Comparison of ENCODE assay signal across 8 cellular contexts in genomic region chr4:128553665-128554515, GRCh38.
A peak's percentile ranks its signal among the peaks of the same experiment; 100 is the strongest.
DNase-seq lines count a peak whose midpoint lies in the region; ATAC-seq and TF ChIP-seq lines count a peak whose summit lies in the region.

No MANE protein-coding gene starts in this region.

- no peaks in the 10 kb centered on the region for H3K9me3 ChIP-seq in fibroblast of lung (ENCODE audit: control insufficient read depth, insufficient read depth, low read depth, low read length)
- H3K9me3 ChIP-seq in gastrocnemius medialis: no peaks in the 10 kb centered on the region

- H3K36me3 ChIP-seq in fibroblast of lung (ENCODE audit: control insufficient read depth, insufficient read depth, low read length) (no peaks in the 10 kb centered on the region), gastrocnemius medialis (no peaks in the 10 kb centered on the region)

- intact Hi-C loops in gastrocnemius medialis (cut with DNase I; ENCODE audit: low total_unique reads): loop anchor here (2.0 to 10.0 kb wide), 3 partner anchors 169 to 265 kb away; no protein-coding TSS in a partner anchor

- TF ChIP-seq CTCF in RWPE1 (conservative IDR thresholded peaks at IDR 0.05; ENCODE audit: low read depth) (no peak), fibroblast of lung (conservative IDR thresholded peaks at IDR 0.05 in 1 of 2, IDR thresholded peaks at IDR 0.05 in 1 of 2; ENCODE audit: low read depth in 1 of 2, low read length in 2 of 2) (no peak), gastrocnemius medialis (IDR thresholded peaks at IDR 0.05 in 4 of 5, conservative IDR thresholded peaks at IDR 0.05 in 1 of 5) (no peak)

- in situ Hi-C loops in gastrocnemius medialis (cut with MboI; ENCODE audit: low sequenced_read_pairs in 4 of 4): loop anchor here in 1 of 4 donors (25.0 kb wide), 1 partner anchor 258 kb away; the partner anchor contains the start of gene JADE1

- no peak overlapping the region for H2AFZ ChIP-seq in fibroblast of lung (ENCODE audit: low read length)

- H3K4me1 ChIP-seq in fibroblast of lung (ENCODE audit: control insufficient read depth, extremely low read depth, insufficient read depth, low read length): peaks cover 8% of the 10 kb centered on the region
- H3K4me1 ChIP-seq in gastrocnemius medialis: peaks cover 11 to 13% of the 10 kb centered on the region in 2 donors

- POLR2A ChIA-PET in RWPE1 (lab: Yijun Ruan, JAX; ENCODE audit: low non-redundant PET): interaction anchor here (0.6 kb wide), 1 partner anchor 136 kb away, joined by 6 read pairs; no protein-coding TSS in a partner anchor

- H3K27me3 ChIP-seq in fibroblast of lung (ENCODE audit: control insufficient read depth, insufficient read depth, low read length) (no peaks in the 10 kb centered on the region), gastrocnemius medialis (no peaks in the 10 kb centered on the region)

- H3K27ac ChIP-seq in RWPE1 (peak overlapping the region; percentile 93), fibroblast of lung (ENCODE audit: insufficient read depth, low read length) (peak overlapping the region; percentile 83), gastrocnemius medialis (peak overlapping the region; percentile 88 to 97 (median 96))

- peak overlapping the region; percentile 70 for H3K9ac ChIP-seq in fibroblast of lung (ENCODE audit: insufficient read depth, low read length)

- CTCF ChIA-PET in RWPE1 (lab: Yijun Ruan, JAX): interaction anchor here (0.6 to 2.4 kb wide), 4 partner anchors 45 to 589 kb away, joined by 3 to 8 read pairs (median 4); partner anchors contain the start of genes ABHD18 and MFSD8

- no peak for TF ChIP-seq POLR2A in gastrocnemius medialis (IDR thresholded peaks at IDR 0.05)

- ATAC-seq in gastrocnemius medialis: peak in 1 of 2 donors; percentile 15

- H3K4me3 ChIP-seq in fibroblast of lung (replicated peaks in 1 of 4; ENCODE audit: control extremely low read depth in 1 of 4, insufficient read depth in 1 of 4, low read depth in 3 of 4, low read length in 4 of 4) (peak overlapping the region; percentile 51 to 66 (median 59)), gastrocnemius medialis (peak overlapping the region; percentile 59 to 83 (median 71))

- DNase-seq in NCI-H2107 treated with DMSO at 0.1 percent for 48 hours (lab: John Stamatoyannopoulos, UW; ENCODE audit: unreplicated experiment): peak; percentile 17
- no peak for DNase-seq in NCI-H2107 (lab: John Stamatoyannopoulos, UW)
- DNase-seq in RWPE1 (ENCODE audit: low spot score): no peak
- peak in 1 of 2 donors; percentile 24 for DNase-seq in fibroblast of lung (ENCODE audit: low read depth in 2 of 2)
- DNase-seq in gastrocnemius medialis: no peak
- DNase-seq in activated effector memory CD4-positive, alpha-beta T cell treated with Interleukin-2 at 50 U/mL for 16 hours: no peak
- DNase-seq in GF-D8 (lab: John Stamatoyannopoulos, UW): no peak
- no peak for DNase-seq in NCI-H187 (lab: John Stamatoyannopoulos, UW)

- no peaks in the 10 kb centered on the region for H4K20me1 ChIP-seq in fibroblast of lung (ENCODE audit: control insufficient read depth, extremely low read depth, insufficient read depth, low read length)

- H3K79me2 ChIP-seq in fibroblast of lung (ENCODE audit: control insufficient read depth, insufficient read depth, low read length): no peaks in the 10 kb centered on the region

- H3K4me2 ChIP-seq in fibroblast of lung (ENCODE audit: extremely low read depth, insufficient read depth, low read length): peak overlapping the region; percentile 88
